Comparison of ENCODE assay signal across 25 cellular contexts in the genomic region with DNA sequence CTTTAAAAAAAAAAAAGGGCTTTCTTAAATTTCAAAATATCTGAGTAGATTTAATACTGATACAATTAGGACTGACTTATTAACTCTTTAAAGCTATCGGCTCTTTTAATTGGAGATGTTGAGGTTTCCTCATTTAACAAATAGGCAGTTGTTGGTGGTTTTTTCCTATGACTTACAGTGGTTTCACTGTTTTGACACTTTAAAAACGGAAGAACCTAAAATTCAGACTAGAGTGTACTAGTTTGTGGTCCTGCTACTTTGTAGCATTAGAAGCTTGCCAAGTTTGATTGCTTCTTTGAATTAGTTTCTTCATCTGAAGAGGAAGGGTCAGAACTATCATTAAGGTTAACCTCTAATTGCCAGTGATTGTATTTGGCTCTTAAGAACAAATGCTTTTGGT. TPM values are rescaled to one million over a fixed set of nuclear protein-coding genes. Genes with fewer than 3 reads are reported as not detected.
DNase-seq lines count a peak whose midpoint lies in the region; ATAC-seq lines count a peak whose summit lies in the region.
"Had no signal": no experiment of that assay in that cellular context is flagged by ENCODE, and none has a peak within 500 bp of the region (broad histone marks: within the 10 kb centered on the region; RNA-seq: fewer than 3 reads in every experiment).

No MANE protein-coding gene starts in this region.

- peaks cover 9% of the 10 kb centered on the region for H3K36me3 Mint-ChIP-seq in activated CD8-positive, alpha-beta memory T cell treated with anti-CD3 and anti-CD28 coated beads, Interleukin-2, amount 10 ng/mL, durations not matched to agents 7 days and 5 days
- no peaks in the 10 kb centered on the region for H3K36me3 Mint-ChIP-seq in immature natural killer cell

- ATAC-seq in activated CD8-positive, alpha-beta memory T cell treated with anti-CD3 and anti-CD28 coated beads, Interleukin-2, amount 10 ng/mL, durations not matched to agents 7 days and 5 days = peak; percentile 38
- ATAC-seq in GM19397 (IDR thresholded peaks at IDR 0.05; ENCODE audit: unreplicated experiment) (no peak), GM18909 (IDR thresholded peaks at IDR 0.05; ENCODE audit: poor library complexity, unreplicated experiment) (no peak)
- ATAC-seq: left ventricle myocardium superior; naive thymus-derived CD8-positive, alpha-beta T cell had no signal

- no peaks in the 10 kb centered on the region for H3K9me3 Mint-ChIP-seq in activated CD8-positive, alpha-beta memory T cell treated with anti-CD3 and anti-CD28 coated beads, Interleukin-2, amount 10 ng/mL, durations not matched to agents 7 days and 5 days (ENCODE audit: low read depth)
- no peaks in the 10 kb centered on the region for H3K9me3 Mint-ChIP-seq in immature natural killer cell
- H3K9me3 Mint-ChIP-seq: endodermal cell; naive thymus-derived CD8-positive, alpha-beta T cell had no signal

- H3K27ac Mint-ChIP-seq in activated CD8-positive, alpha-beta memory T cell treated with anti-CD3 and anti-CD28 coated beads, Interleukin-2, amount 10 ng/mL, durations not matched to agents 7 days and 5 days = peak overlapping the region; percentile 61
- peak overlapping the region in 3 of 6 donors; percentile 20 to 48 (median 47) for H3K27ac Mint-ChIP-seq in immature natural killer cell
- H3K27ac Mint-ChIP-seq: endodermal cell had no signal

- H3K27me3 Mint-ChIP-seq in activated CD8-positive, alpha-beta memory T cell treated with anti-CD3 and anti-CD28 coated beads, Interleukin-2, amount 10 ng/mL, durations not matched to agents 7 days and 5 days = no peaks in the 10 kb centered on the region
- H3K27me3 Mint-ChIP-seq in immature natural killer cell (ENCODE audit: low read depth in 3 of 3) = peaks cover 0 to 5% (median 0%) of the 10 kb centered on the region in 3 donors
- H3K27me3 Mint-ChIP-seq: naive thymus-derived CD8-positive, alpha-beta T cell had no signal

- CTCF ChIA-PET in activated CD8-positive, alpha-beta memory T cell treated with anti-CD3 and anti-CD28 coated beads, Interleukin-2, amount 10 ng/mL, durations not matched to agents 7 days and 5 days (lab: Charles Lee) = interaction anchor here (0.7 to 1.6 kb wide), 2 partner anchors 18 to 189 kb away, joined by 3 read pairs; no protein-coding TSS in a partner anchor

- peaks cover 56% of the 10 kb centered on the region for H3K4me1 Mint-ChIP-seq in activated CD8-positive, alpha-beta memory T cell treated with anti-CD3 and anti-CD28 coated beads, Interleukin-2, amount 10 ng/mL, durations not matched to agents 7 days and 5 days
- H3K4me1 Mint-ChIP-seq in immature natural killer cell = peaks cover 76 to 89% of the 10 kb centered on the region in 2 donors

- in situ Hi-C loops in KBM-7 (cut with MboI; ENCODE audit: low pct_unique_long_range_greater_than_20kb, low sequenced_read_pairs) (no loop called here), SK-MEL-5 (cut with HindIII; ENCODE audit: low pct_unique_long_range_greater_than_20kb, low sequenced_read_pairs) (no loop called here)

- H3K4me3 Mint-ChIP-seq in activated CD8-positive, alpha-beta memory T cell treated with anti-CD3 and anti-CD28 coated beads, Interleukin-2, amount 10 ng/mL, durations not matched to agents 7 days and 5 days = no peak overlapping the region
- peak overlapping the region; percentile 46 to 79 (median 68) for H3K4me3 Mint-ChIP-seq in immature natural killer cell
- H3K4me3 Mint-ChIP-seq: endodermal cell had no signal

- no peak for DNase-seq in activated CD8-positive, alpha-beta memory T cell treated with anti-CD3 and anti-CD28 coated beads, Interleukin-2, amount 10 ng/mL, durations not matched to agents 7 days and 5 days
- DNase-seq in activated CD8-positive, alpha-beta memory T cell treated with anti-CD3 and anti-CD28 coated beads, Interleukin-2, amount 50 U/mL, for 4 hours = no peak
- DNase-seq in KBM-7 (peak; percentile 15), SK-MEL-5 (ENCODE audit: low read depth, low spot score) (peak; percentile 25), immature natural killer cell (peak; percentile 26 to 28 (median 26)), SHP77 (lab: John Stamatoyannopoulos, UW) (no peak)
- DNase-seq: activated CD4-positive, alpha-beta T cell treated with anti-CD3 and anti-CD28 coated beads for 4 hours; activated gamma-delta T cell treated with Interleukin-2 at 50 U/mL for 16 hours; BE2C; Calu3; colonic mucosa; endodermal cell; HCEC 1CT; islet precursor cell; left ventricle myocardium superior; midbrain; naive thymus-derived CD8-positive, alpha-beta T cell; NCI-H2029 treated with DMSO at 0.1 percent for 48 hours; NCI-H2227 treated with DMSO at 0.1 percent for 48 hours; NCI-H748 treated with DMSO at 0.1 percent for 48 hours; PC-9; Right ventricle myocardium superior; stimulated activated CD4-positive, alpha-beta T cell treated with anti-CD3 and anti-CD28 coated beads, Interleukin-1b, Interleukin-23, amount 100 ng/mL, for 48 hours had no signal

RNA-seq across cellular contexts. Expression of gene CUL1, which starts 27.7 kb away (rescaled TPM):
- 10 to 100 TPM; 55.3 to 84.3 TPM for total RNA-seq in activated CD8-positive, alpha-beta memory T cell treated with anti-CD3 and anti-CD28 coated beads, Interleukin-2, amount 10 ng/mL, durations not matched to agents 7 days and 5 days
- 68.4 and 68.6 TPM in 2 replicates for total RNA-seq in SK-MEL-5 (2014; rRNA removed; shearing (Covaris generic))
- polyA plus RNA-seq in SK-MEL-5 (2015; cell fraction: cytosol; rRNA removed) = 75.6 and 79.9 TPM in 2 replicates
- 46.5 and 50.6 TPM in 2 replicates for polyA plus RNA-seq in SK-MEL-5 (2015; cell fraction: nucleus; rRNA removed)
- polyA plus RNA-seq in immature natural killer cell = 10 to 100 TPM; 31.7 to 67.9 (median 32.4) TPM

Comparison
In these comparisons a context has a peak if more than half of its experiments do, and no peak if none do; other contexts are left out.
1. DNase-seq: peak in KBM-7 (single experiment), SK-MEL-5 (single experiment) and immature natural killer cell (3 of 3); none in activated CD8-positive, alpha-beta memory T cell treated with anti-CD3 and anti-CD28 coated beads, Interleukin-2, amount 10 ng/mL, durations not matched to agents 7 days and 5 days (single experiment), activated CD8-positive, alpha-beta memory T cell treated with anti-CD3 and anti-CD28 coated beads, Interleukin-2, amount 50 U/mL, for 4 hours (single experiment) and SHP77 (0 of 2).